Comparison of ENCODE assay signal across 19 cellular contexts in the genomic region with DNA sequence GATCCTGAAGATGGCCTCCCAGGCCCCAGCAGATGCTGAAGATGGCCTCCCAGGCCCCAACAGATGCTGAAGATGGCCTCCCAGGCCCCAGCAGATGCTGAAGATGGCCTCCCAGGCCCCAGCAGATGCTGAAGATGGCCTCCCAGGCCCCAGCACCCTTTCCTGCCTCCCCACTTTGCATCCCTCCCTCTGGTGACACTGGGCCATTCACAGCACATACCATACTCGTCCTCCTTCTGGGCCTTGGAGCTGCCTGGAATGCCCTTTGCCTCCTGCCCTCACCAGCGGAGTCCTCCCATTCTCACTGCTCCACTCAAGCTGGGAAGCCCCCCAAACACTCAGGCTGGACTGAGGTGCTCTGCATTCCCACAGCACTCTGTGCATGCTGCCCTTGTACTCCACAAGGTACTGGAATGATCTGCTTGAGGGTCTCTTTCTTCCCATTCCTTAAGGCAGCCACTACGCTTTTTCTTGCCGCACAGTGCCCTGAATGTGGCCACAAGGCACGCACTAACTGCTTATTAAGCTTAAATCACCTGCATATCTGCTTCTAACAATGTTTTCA.
DNase-seq lines count a peak whose midpoint lies in the region; ATAC-seq and TF ChIP-seq lines count a peak whose summit lies in the region.
"Had no signal": no experiment of that assay in that cellular context is flagged by ENCODE, and none has a peak within 500 bp of the region (broad histone marks: within the 10 kb centered on the region; RNA-seq: fewer than 3 reads in every experiment).

No MANE protein-coding gene starts in this region.

- no peaks in the 10 kb centered on the region for H3K79me2 ChIP-seq in MM.1S (ENCODE audit: low read length)

- H3K36me3 ChIP-seq in IMR-90 (ENCODE audit: control insufficient read depth, insufficient read depth, low read length) (no peaks in the 10 kb centered on the region), sigmoid colon (no peaks in the 10 kb centered on the region), MM.1S (replicated peaks; ENCODE audit: insufficient read depth, low read length) (no peaks in the 10 kb centered on the region)
- H3K36me3 ChIP-seq: BE2C, HAP-1 had no signal

- H3K79me1 ChIP-seq in IMR-90 (ENCODE audit: low read depth in 1 of 2, low read length in 2 of 2), result no peaks in the 10 kb centered on the region

- H4K91ac ChIP-seq in IMR-90 (ENCODE audit: insufficient read depth, low read depth, low read length), result no peak overlapping the region

- no peak for DNase-seq in IMR-90
- peak; percentile 28 for DNase-seq in coronary artery (ENCODE audit: low spot score)
- DNase-seq in sigmoid colon, result peak; percentile 38
- no peak for DNase-seq in activated naive CD4-positive, alpha-beta T cell treated with anti-CD3 and anti-CD28 coated beads for 36 hours
- DNase-seq in NOMO-1 treated with DMSO at 0.1 percent for 48 hours (lab: John Stamatoyannopoulos, UW; ENCODE audit: unreplicated experiment), result no peak
- DNase-seq in MM.1S, result no peak
- DNase-seq: ACHN; BE2C; C1 segment of cervical spinal cord; CD4-positive, CD25-positive, alpha-beta regulatory T cell; CD8-positive, alpha-beta memory T cell; COR-L47; DMS 273 treated with DMSO at 0.1 percent for 48 hours; DMS53; DND-41; EL had no signal

- H3K4me2 ChIP-seq in IMR-90 (ENCODE audit: low read depth, low read length), result no peak overlapping the region
- no peak overlapping the region for H3K4me2 ChIP-seq in MM.1S (ENCODE audit: low read depth, low read length)

- H3K9me3 Mint-ChIP-seq in nephron, result peaks cover 3% of the 10 kb centered on the region
- peaks cover 3% of the 10 kb centered on the region for H3K9me3 Mint-ChIP-seq in activated naive CD4-positive, alpha-beta T cell treated with anti-CD3 and anti-CD28 coated beads for 36 hours

- no peak overlapping the region for H2BK20ac ChIP-seq in IMR-90 (ENCODE audit: low read depth, low read length)

- H3K27ac Mint-ChIP-seq in nephron, result peak overlapping the region in 2 of 3 experiments; percentile 89 to 93
- H3K27ac Mint-ChIP-seq in activated naive CD4-positive, alpha-beta T cell treated with anti-CD3 and anti-CD28 coated beads for 36 hours, result no peak overlapping the region
- H3K27ac Mint-ChIP-seq: CD4-positive, CD25-positive, alpha-beta regulatory T cell; CD8-positive, alpha-beta memory T cell had no signal

- H3K9ac ChIP-seq in IMR-90 (ENCODE audit: low read depth, low read length) (no peak overlapping the region), MM.1S (ENCODE audit: low read length) (no peak overlapping the region)

- H3K27ac ChIP-seq in IMR-90 (ENCODE audit: insufficient read depth, low read length), result no peak overlapping the region
- H3K27ac ChIP-seq in coronary artery, result no peak overlapping the region
- no peak overlapping the region for H3K27ac ChIP-seq in sigmoid colon
- H3K27ac ChIP-seq in MM.1S (ENCODE audit: low read length), result no peak overlapping the region

- H3K4me1 Mint-ChIP-seq in nephron, result peaks cover 45% of the 10 kb centered on the region
- no peaks in the 10 kb centered on the region for H3K4me1 Mint-ChIP-seq in activated naive CD4-positive, alpha-beta T cell treated with anti-CD3 and anti-CD28 coated beads for 36 hours (ENCODE audit: low read depth)
- H3K4me1 Mint-ChIP-seq: CD4-positive, CD25-positive, alpha-beta regulatory T cell; CD8-positive, alpha-beta memory T cell had no signal

- dilution Hi-C loops in IMR-90 (cut with HindIII; ENCODE audit: low sequenced_read_pairs, unreplicated experiment), result no loop called here

- in situ Hi-C loops in IMR-90 (cut with MboI; ENCODE audit: low sequenced_read_pairs), result no loop called here

- H3K27me3 Mint-ChIP-seq in nephron (ENCODE audit: low read depth), result peaks cover 3% of the 10 kb centered on the region
- no peaks in the 10 kb centered on the region for H3K27me3 Mint-ChIP-seq in activated naive CD4-positive, alpha-beta T cell treated with anti-CD3 and anti-CD28 coated beads for 36 hours (ENCODE audit: low read depth)
- H3K27me3 Mint-ChIP-seq: CD4-positive, CD25-positive, alpha-beta regulatory T cell; CD8-positive, alpha-beta memory T cell had no signal

- no peak for TF ChIP-seq RAD21 in IMR-90 (IDR thresholded peaks at IDR 0.05; ENCODE audit: low read length)

- no peak overlapping the region for H2BK120ac ChIP-seq in IMR-90 (ENCODE audit: low read depth, low read length)

- TF ChIP-seq POLR2A in IMR-90 (IDR thresholded peaks at IDR 0.05; ENCODE audit: low read depth, low read length), result no peak
- no peak for TF ChIP-seq POLR2A in sigmoid colon (IDR thresholded peaks at IDR 0.05)

- no peak overlapping the region for H4K8ac ChIP-seq in IMR-90 (ENCODE audit: low read depth in 2 of 2, low read length in 2 of 2)

- peak overlapping the region; percentile 8; the same call in 1 of the 2 replicates for H2AK5ac ChIP-seq in IMR-90 (ENCODE audit: low read depth, low read length)

- H3K9me2 ChIP-seq in MM.1S (replicated peaks; ENCODE audit: insufficient read depth, low read length), result no peaks in the 10 kb centered on the region

- H3K36me3 Mint-ChIP-seq in nephron (ENCODE audit: low read depth), result no peaks in the 10 kb centered on the region
- H3K36me3 Mint-ChIP-seq in activated naive CD4-positive, alpha-beta T cell treated with anti-CD3 and anti-CD28 coated beads for 36 hours (ENCODE audit: low read depth), result no peaks in the 10 kb centered on the region
- H3K36me3 Mint-ChIP-seq: CD4-positive, CD25-positive, alpha-beta regulatory T cell; CD8-positive, alpha-beta memory T cell had no signal

- BruUV-seq in IMR-90 (replicated peaks; lab: Mats Ljungman, UMichigan), result no TSS peak

- no peaks in the 10 kb centered on the region; the same call in 1 of the 2 replicates for H3K27me3 ChIP-seq in IMR-90 (ENCODE audit: control insufficient read depth, insufficient read depth, low read length)
- no peaks in the 10 kb centered on the region for H3K27me3 ChIP-seq in sigmoid colon
- no peaks in the 10 kb centered on the region for H3K27me3 ChIP-seq in MM.1S (replicated peaks; ENCODE audit: insufficient read depth, low read length)
- H3K27me3 ChIP-seq: BE2C had no signal

- H3K9me3 ChIP-seq in IMR-90 (ENCODE audit: control insufficient read depth, insufficient read depth, low read length) (peaks cover 3% of the 10 kb centered on the region; the same call in 1 of the 2 replicates), sigmoid colon (no peaks in the 10 kb centered on the region), MM.1S (replicated peaks; ENCODE audit: insufficient read depth, low read length) (no peaks in the 10 kb centered on the region)
- H3K9me3 ChIP-seq: BE2C, HAP-1 had no signal

- no peak overlapping the region for H3K23ac ChIP-seq in IMR-90 (ENCODE audit: low read depth, low read length)

- H2BK15ac ChIP-seq in IMR-90 (ENCODE audit: low read depth, low read length), result no peak overlapping the region

- peaks cover 7% of the 10 kb centered on the region for H3K4me1 ChIP-seq in IMR-90 (ENCODE audit: control insufficient read depth, insufficient read depth, low read length)
- H3K4me1 ChIP-seq in sigmoid colon, result peaks cover 0 to 18% (median 9%) of the 10 kb centered on the region in 4 donors
- no peaks in the 10 kb centered on the region for H3K4me1 ChIP-seq in MM.1S (ENCODE audit: low read length)
- H3K4me1 ChIP-seq: BE2C, HAP-1 had no signal

- no peak overlapping the region for H2BK5ac ChIP-seq in IMR-90 (ENCODE audit: low read depth, low read length, poor library complexity, severe bottlenecking)

- H2AK9ac ChIP-seq in IMR-90 (replicated peaks; ENCODE audit: low read depth, low read length, poor library complexity), result no peak overlapping the region

- no peak for TF ChIP-seq EP300 in sigmoid colon (IDR thresholded peaks at IDR 0.05)

- H4K20me1 ChIP-seq in IMR-90 (ENCODE audit: insufficient read depth, low read length), result no peaks in the 10 kb centered on the region
- no peaks in the 10 kb centered on the region for H4K20me1 ChIP-seq in MM.1S (ENCODE audit: insufficient read depth, low read length)

- 100% methylated on average over 1 of the region's 5 CpGs; no CpG with 5 or more reads in 1 of the 2 experiments for WGBS in IMR-90 (ENCODE audit: extremely low coverage in 2 of 2, insufficient read length in 1 of 2), 2 experiments
- 92% methylated on average over 5 of the region's 5 CpGs for WGBS in sigmoid colon, 2 donors

- CTCF ChIA-PET in IMR-90 (lab: Yijun Ruan, JAX), result no interaction called here
- CTCF ChIA-PET in activated naive CD4-positive, alpha-beta T cell treated with anti-CD3 and anti-CD28 coated beads for 36 hours (lab: Charles Lee), result no interaction called here

- ATAC-seq in IMR-90 (ENCODE audit: low read depth) (no peak), HG03354 (IDR thresholded peaks at IDR 0.05; ENCODE audit: poor library complexity, severe bottlenecking, unreplicated experiment) (no peak)

- no peaks in the 10 kb centered on the region; the same call in 1 of the 2 replicates for H3K9me1 ChIP-seq in IMR-90 (ENCODE audit: insufficient read depth, low read length)

- POLR2A ChIA-PET in IMR-90 (lab: Charles Lee; ENCODE audit: unreplicated experiment), result no interaction called here

- no peak overlapping the region for H3K14ac ChIP-seq in IMR-90 (replicated peaks; ENCODE audit: low read depth, low read length)

- no peak overlapping the region for H3K4me3 Mint-ChIP-seq in nephron
- H3K4me3 Mint-ChIP-seq in activated naive CD4-positive, alpha-beta T cell treated with anti-CD3 and anti-CD28 coated beads for 36 hours, result no peak overlapping the region
- H3K4me3 Mint-ChIP-seq: CD4-positive, CD25-positive, alpha-beta regulatory T cell; CD8-positive, alpha-beta memory T cell had no signal

- H3K4me3 ChIP-seq in IMR-90 (ENCODE audit: insufficient read depth, low read depth, low read length), result no peak overlapping the region
- no peak overlapping the region for H3K4me3 ChIP-seq in coronary artery
- no peak overlapping the region for H3K4me3 ChIP-seq in sigmoid colon
- no peak overlapping the region for H3K4me3 ChIP-seq in MM.1S (ENCODE audit: low read length)
- H3K4me3 ChIP-seq: HAP-1 had no signal

- no peak overlapping the region; the same call in 1 of the 2 replicates for H3K18ac ChIP-seq in IMR-90 (ENCODE audit: low read depth, low read length)

- intact Hi-C loops in IMR-90 (cut with micrococcal nuclease) (no loop called here), sigmoid colon (cut with DNase I) (no loop called here)
- intact Hi-C loops in activated naive CD4-positive, alpha-beta T cell treated with anti-CD3 and anti-CD28 coated beads for 36 hours (cut with micrococcal nuclease), result no loop called here

- no peak overlapping the region for H4K5ac ChIP-seq in IMR-90 (ENCODE audit: low read depth, low read length)

- H2AFZ ChIP-seq in IMR-90 (replicated peaks; ENCODE audit: low read length, poor library complexity) (no peak overlapping the region), MM.1S (ENCODE audit: low read length) (no peak overlapping the region)

- TF ChIP-seq CTCF in IMR-90 (conservative IDR thresholded peaks at IDR 0.05; ENCODE audit: low read depth, low read length) (no peak), coronary artery (IDR thresholded peaks at IDR 0.05) (no peak), nephron (IDR thresholded peaks at IDR 0.05; ENCODE audit: unreplicated experiment in 3 of 3) (no peak), sigmoid colon (IDR thresholded peaks at IDR 0.05) (no peak), MM.1S (IDR thresholded peaks at IDR 0.05; ENCODE audit: low read length) (no peak)

- H3F3A ChIP-seq in MM.1S (ENCODE audit: insufficient read depth, low read length), result no peaks in the 10 kb centered on the region

- no peak overlapping the region for H3K4ac ChIP-seq in IMR-90 (ENCODE audit: low read depth, low read length)

- no peak overlapping the region for H3K56ac ChIP-seq in IMR-90 (ENCODE audit: extremely low read depth, insufficient read depth, low read length)

Comparison
In these comparisons a context has a peak if more than half of its experiments do, and no peak if none do; other contexts are left out.
1. DNase-seq: peak in coronary artery (single experiment) and sigmoid colon (single experiment); none in IMR-90 (single experiment), activated naive CD4-positive, alpha-beta T cell treated with anti-CD3 and anti-CD28 coated beads for 36 hours (single experiment), NOMO-1 treated with DMSO at 0.1 percent for 48 hours (single experiment) and MM.1S (single experiment).